ENCODE assay signal across 8 cellular contexts in the genomic region with DNA sequence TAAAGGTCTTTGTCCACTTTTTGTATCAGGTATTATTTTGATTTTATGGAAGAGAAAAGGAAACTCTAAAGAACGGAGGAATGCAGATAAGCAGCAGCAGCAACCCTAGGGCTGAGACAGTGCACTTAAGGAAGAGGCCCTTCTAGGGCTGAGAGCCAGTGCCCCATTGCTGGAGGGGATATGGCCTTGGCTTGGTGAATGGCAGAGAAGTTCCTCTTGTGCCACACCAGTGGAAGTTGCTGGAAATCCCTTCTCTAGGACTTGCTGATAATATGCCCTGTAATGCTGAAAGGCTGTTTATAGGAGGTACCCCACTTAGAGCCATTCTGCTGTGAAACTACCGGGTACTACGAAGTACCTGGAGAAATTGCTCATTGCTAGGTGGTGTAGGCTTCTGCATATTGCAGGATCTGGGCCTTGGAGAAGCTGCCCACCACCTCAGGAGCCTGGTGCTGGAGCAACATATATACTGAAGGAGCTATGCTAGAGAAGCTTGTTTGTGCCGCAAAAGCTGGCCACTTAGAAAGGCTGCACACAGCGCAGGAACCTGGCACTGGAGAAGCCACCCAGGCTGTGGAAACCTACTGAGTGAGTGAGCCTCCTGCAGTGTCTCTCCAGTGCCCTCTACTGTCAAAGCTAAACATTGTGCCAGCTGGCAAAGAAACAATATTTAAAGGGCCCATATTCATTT. TPM values are rescaled to one million over a fixed set of nuclear protein-coding genes. Genes with fewer than 3 reads are reported as not detected.
DNase-seq lines count a peak whose midpoint lies in the region; ATAC-seq, FAIRE-seq and TF ChIP-seq lines count a peak whose summit lies in the region.

No MANE protein-coding gene starts in this region.

- no peaks in the 10 kb centered on the region for H3K27me3 ChIP-seq in pancreas
- no peaks in the 10 kb centered on the region for H3K27me3 ChIP-seq in vagina

- H3K4me1 ChIP-seq in pancreas: peaks cover 4 to 8% (median 5%) of the 10 kb centered on the region in 3 donors
- H3K4me1 ChIP-seq in vagina: no peaks in the 10 kb centered on the region

- no peaks in the 10 kb centered on the region for H3K9me3 ChIP-seq in pancreas
- H3K9me3 ChIP-seq in vagina: no peaks in the 10 kb centered on the region

- peak; percentile 75 for DNase-seq in EL
- DNase-seq in LHCN-M2 (ENCODE audit: low read depth): peak; percentile 68
- peak; percentile 79 for DNase-seq in RPMI7951 (ENCODE audit: low read depth)
- DNase-seq in activated T-helper 1 cell treated with anti-CD3 and anti-CD28 coated beads, Interleukin-2, amount 50 U/mL, for 16 hours (ENCODE audit: low read depth in 1 of 2, low spot score in 1 of 2): peak; percentile 26 to 28
- DNase-seq in fibroblast of villous mesenchyme (ENCODE audit: low read depth): peak; percentile 84
- peak; percentile 60 to 76 (median 70) for DNase-seq in pancreas
- no peak for DNase-seq in vagina (ENCODE audit: extremely low spot score in 2 of 2)

- no peak for TF ChIP-seq POLR2A in vagina (IDR thresholded peaks at IDR 0.05)

- TF ChIP-seq CTCF in fibroblast of villous mesenchyme (IDR thresholded peaks at IDR 0.05; ENCODE audit: insufficient read depth, low read depth, low read length): peak; percentile 96
- peak; percentile 51 to 76 (median 69) for TF ChIP-seq CTCF in pancreas (IDR thresholded peaks at IDR 0.05)
- TF ChIP-seq CTCF in vagina (IDR thresholded peaks at IDR 0.05): peak; percentile 53 to 69 (median 67)

- H3K4me3 ChIP-seq in fibroblast of villous mesenchyme (ENCODE audit: low read depth, low read length): no peak overlapping the region
- no peak overlapping the region for H3K4me3 ChIP-seq in pancreas
- H3K4me3 ChIP-seq in vagina: no peak overlapping the region

- ATAC-seq in GM21723 (IDR thresholded peaks at IDR 0.05; ENCODE audit: unreplicated experiment) (peak; percentile 90), pancreas (peak; percentile 93 to 99 (median 99))

- 26 to 28% methylated on average over 5 of the region's 5 CpGs for WGBS in pancreas, 2 donors

- H3K27ac ChIP-seq in pancreas: no peak overlapping the region
- no peak overlapping the region for H3K27ac ChIP-seq in vagina

- intact Hi-C loops in pancreas (cut with DNase I): loop anchor here in 1 of 3 donors (10.0 kb wide), 1 partner anchor 188 kb away; no protein-coding TSS in a partner anchor
- intact Hi-C loops in vagina (cut with DNase I): loop anchor here (2.0 to 5.0 kb wide), 2 partner anchors 186 to 764 kb away; partner anchors contain the start of gene CREBRF

- H3K36me3 ChIP-seq in pancreas (no peaks in the 10 kb centered on the region), vagina (no peaks in the 10 kb centered on the region)

- FAIRE-seq in pancreas (lab: Jason Lieb, UNC): peak; percentile 65

RNA-seq across cellular contexts. Expression of gene UBTD2, which starts 9.6 kb away (rescaled TPM):
- total RNA-seq in LHCN-M2 (2014; rRNA removed): 17.6 and 26.1 TPM in 2 replicates
- 12.1 TPM for polyA plus RNA-seq in LHCN-M2 (2012)
- 24.1 and 26.8 TPM in 2 replicates for total RNA-seq in RPMI7951 (2014; rRNA removed; shearing (Covaris generic))
- 20.3 and 23.7 TPM in 2 replicates for total RNA-seq in fibroblast of villous mesenchyme
- 10 to 100 TPM in 2 of 6 donors, 1 to 10 TPM in 4; 4.5 to 12.9 (median 6.9) TPM for total RNA-seq in pancreas
- 1 to 10 TPM; 5.9 to 7.8 TPM for polyA plus RNA-seq in pancreas
- total RNA-seq in vagina: 22.8 TPM

Comparison
In these comparisons a context has a peak if more than half of its experiments do, and no peak if none do; other contexts are left out.
1. DNase-seq: peak in EL (single experiment), LHCN-M2 (single experiment), RPMI7951 (single experiment), activated T-helper 1 cell treated with anti-CD3 and anti-CD28 coated beads, Interleukin-2, amount 50 U/mL, for 16 hours (2 of 2), fibroblast of villous mesenchyme (single experiment) and pancreas (6 of 6); none in vagina (0 of 2).
2. Peak in every context shown above with its lines, with median percentiles within 50 percentile points of each other: CTCF ChIP-seq.